In the genomic region with DNA sequence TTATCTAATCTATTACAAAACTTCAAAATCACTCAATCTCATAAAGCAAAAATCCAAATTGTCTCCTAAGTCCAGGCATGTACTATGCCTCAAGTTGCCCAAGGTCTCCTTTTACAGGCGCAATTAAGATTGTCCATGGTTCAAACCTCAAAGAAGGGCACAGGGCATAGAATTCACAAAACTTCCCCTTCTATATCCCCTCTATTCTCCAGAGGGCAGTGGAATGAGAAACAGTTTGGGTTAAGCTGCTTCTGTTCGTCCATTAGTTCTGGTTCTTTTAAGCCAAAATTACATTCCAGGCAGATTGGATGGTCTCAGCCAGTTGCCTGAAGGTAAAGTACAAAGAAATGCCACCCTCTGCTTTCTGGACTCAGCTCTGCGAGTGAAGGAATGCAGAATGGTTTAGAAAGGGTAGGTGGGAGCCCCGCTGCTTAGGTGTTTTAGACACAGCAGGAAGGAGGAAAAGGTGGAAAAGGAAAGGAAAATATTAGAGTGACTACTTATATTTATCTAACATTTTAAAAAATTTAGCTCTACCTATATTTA, we compare ENCODE assay signal across 20 cellular contexts.
"Had no signal": no experiment of that assay in that cellular context is flagged by ENCODE, and none has a peak within 500 bp of the region (broad histone marks: within the 10 kb centered on the region; RNA-seq: fewer than 3 reads in every experiment).

No MANE protein-coding gene starts in this region.

- H3K36me3 ChIP-seq: ascending aorta, cardiac muscle cell, pancreas had no signal

- H3K4me3 ChIP-seq: ascending aorta, cardiac muscle cell, pancreas, testis had no signal

- H3K9me3 ChIP-seq: ascending aorta, pancreas, testis had no signal

- DNase-seq: activated CD4-positive, alpha-beta T cell treated with anti-CD3 and anti-CD28 coated beads for 36 hours; activated CD8-positive, alpha-beta memory T cell treated with anti-CD3 and anti-CD28 coated beads, Interleukin-2, amount 50 U/mL, for 4 hours; activated CD8-positive, alpha-beta T cell treated with anti-CD3 and anti-CD28 coated beads for 36 hours; activated naive CD8-positive, alpha-beta T cell treated with anti-CD3 and anti-CD28 coated beads, Interleukin-2, amount 10 ng/mL, durations not matched to agents 7 days and 5 days; activated T-cell treated with anti-CD3 and anti-CD28 coated beads, Interleukin-2, amount 50 U/mL, for 72 hours; effector memory CD8-positive, alpha-beta T cell; hypothalamus; left colon; mammary epithelial cell; pancreas; stimulated activated CD4-positive, alpha-beta T cell treated with anti-CD3 and anti-CD28 coated beads, Interleukin-4, amount 100 ng/mL, for 1 hour; stimulated activated CD8-positive, alpha-beta memory T cell treated with anti-CD3 and anti-CD28 coated beads, Interleukin-4, amount 100 ng/mL, for 48 hours; T-helper 1 cell; testis had no signal

- FAIRE-seq: colon, urothelium cell line had no signal

- H3K4me1 ChIP-seq: ascending aorta, pancreas, testis had no signal

- ATAC-seq: activated CD4-positive, alpha-beta T cell treated with anti-CD3 and anti-CD28 coated beads for 36 hours; activated CD8-positive, alpha-beta T cell treated with anti-CD3 and anti-CD28 coated beads for 36 hours; activated T-cell treated with anti-CD3 and anti-CD28 coated beads, Interleukin-2, amount 50 U/mL, for 72 hours; effector memory CD8-positive, alpha-beta T cell; left colon; pancreas had no signal

- H3K27ac ChIP-seq: ascending aorta, cardiac muscle cell, epithelial cell of prostate, pancreas, testis, VCaP had no signal

- H3K27me3 ChIP-seq: ascending aorta, cardiac muscle cell, pancreas, testis had no signal
